In genomic region chr9:21317956-21318923, GRCh38 we compare ENCODE assay signal across 9 cellular contexts. TPM values are rescaled to one million over a fixed set of nuclear protein-coding genes. Genes with fewer than 3 reads are reported as not detected.
DNase-seq lines count a peak whose midpoint lies in the region; TF ChIP-seq lines count a peak whose summit lies in the region.
"Had no signal": no experiment of that assay in that cellular context is flagged by ENCODE, and none has a peak within 500 bp of the region (broad histone marks: within the 10 kb centered on the region; RNA-seq: fewer than 3 reads in every experiment).

No MANE protein-coding gene starts in this region.

- no peak overlapping the region for H3K27ac Mint-ChIP-seq in H9

- H3K4ac ChIP-seq in H9 (ENCODE audit: low read depth, low read length): no peak overlapping the region

- no peak overlapping the region for H3K56ac ChIP-seq in H9 (ENCODE audit: insufficient read length, low read depth, low read length)

- no peak overlapping the region for H2BK120ac ChIP-seq in H9 (ENCODE audit: low read depth, low read length, poor library complexity, severe bottlenecking)

- H4K91ac ChIP-seq in H9 (ENCODE audit: insufficient read length, low read depth, low read length): no peak overlapping the region

- no peaks in the 10 kb centered on the region for H3K23me2 ChIP-seq in H9 (ENCODE audit: insufficient read length, low read depth, low read length, poor library complexity, severe bottlenecking)

- H3K4me1 ChIP-seq in H9 (ENCODE audit: insufficient read depth, low read length) (no peaks in the 10 kb centered on the region), osteoblast (ENCODE audit: insufficient read depth, low read length) (no peaks in the 10 kb centered on the region)

- H2AFZ ChIP-seq in H9 (ENCODE audit: low read length): no peak overlapping the region
- H2AFZ ChIP-seq in osteoblast (ENCODE audit: low read length): no peak overlapping the region

- H4K8ac ChIP-seq in H9 (replicated peaks; ENCODE audit: insufficient read length, low read depth, low read length): no peak overlapping the region

- H3K14ac ChIP-seq in H9 (ENCODE audit: insufficient read depth, low read length): no peak overlapping the region

- H3K9ac ChIP-seq in H9 (ENCODE audit: extremely low read depth, insufficient read length, low read length): no peak overlapping the region

- peaks cover 15% of the 10 kb centered on the region for H3K27me3 Mint-ChIP-seq in H9 (ENCODE audit: low read depth)

- peak; percentile 31 for DNase-seq in SKM-1 treated with dmso at 0.1 percent for 144 hours (lab: John Stamatoyannopoulos, UW; ENCODE audit: unreplicated experiment)
- DNase-seq in SKM-1 (lab: John Stamatoyannopoulos, UW; ENCODE audit: unreplicated experiment): no peak
- DNase-seq in H9: no peak
- peak; percentile 17 for DNase-seq in NCI-H1105 (lab: John Stamatoyannopoulos, UW)
- DNase-seq in fibroblast of pulmonary artery (ENCODE audit: low read depth): peak; percentile 67
- DNase-seq in osteoblast (ENCODE audit: insufficient read length, low spot score, missing footprints): no peak
- DNase-seq in GDM1 (lab: John Stamatoyannopoulos, UW): no peak

- no peak overlapping the region for H4K5ac ChIP-seq in H9 (ENCODE audit: insufficient read length, low read depth, low read length)

- H3K79me2 ChIP-seq in H9 (ENCODE audit: insufficient read depth, low read length) (no peaks in the 10 kb centered on the region), osteoblast (ENCODE audit: insufficient read depth, low read length) (no peaks in the 10 kb centered on the region)

- H3K4me1 Mint-ChIP-seq in H9: peaks cover 3 to 4% of the 10 kb centered on the region in 2 experiments

- no peak overlapping the region for H3K18ac ChIP-seq in H9 (ENCODE audit: insufficient read length, low read depth, low read length)

- no peak overlapping the region for H3K23ac ChIP-seq in H9 (ENCODE audit: insufficient read length, low read depth, low read length)

- peaks cover 2% of the 10 kb centered on the region for H3K36me3 ChIP-seq in osteoblast (ENCODE audit: insufficient read depth, low read length)

- no peak overlapping the region for H2AK5ac ChIP-seq in H9 (ENCODE audit: insufficient read length, low read length)

- no peak overlapping the region for H2BK15ac ChIP-seq in H9 (ENCODE audit: low read depth, low read length)

- H3K27me3 ChIP-seq in H9 (ENCODE audit: insufficient read depth, low read length) (no peaks in the 10 kb centered on the region), osteoblast (ENCODE audit: insufficient read depth, low read length) (peaks cover 32% of the 10 kb centered on the region)

- H3K4me3 ChIP-seq in WI38 (ENCODE audit: low read depth, low read length) (no peak overlapping the region), fibroblast of pulmonary artery (replicated peaks; ENCODE audit: low read depth, low read length) (no peak overlapping the region), osteoblast (ENCODE audit: insufficient read depth, low read length) (no peak overlapping the region)

- TF ChIP-seq CTCF in H9 (conservative IDR thresholded peaks at IDR 0.05) (peak; percentile 79), WI38 (IDR thresholded peaks at IDR 0.05; ENCODE audit: low read depth, low read length) (peak; percentile 54), fibroblast of pulmonary artery (IDR thresholded peaks at IDR 0.05; ENCODE audit: low read length, missing control alignments) (peak; percentile 72), osteoblast (IDR thresholded peaks at IDR 0.05; ENCODE audit: extremely low read depth, low read depth, low read length) (peak; percentile 79)

- H3K4me3 Mint-ChIP-seq in H9: no peak overlapping the region

- H3K4me2 ChIP-seq in H9 (ENCODE audit: insufficient read depth, insufficient read length, low read length): no peak overlapping the region
- H3K4me2 ChIP-seq in osteoblast (ENCODE audit: insufficient read depth, low read length): no peak overlapping the region

- no peaks in the 10 kb centered on the region for H3K9me3 Mint-ChIP-seq in H9

- H3T11ph ChIP-seq in H9 (ENCODE audit: low read length): no peak overlapping the region

- 0 out of 7 replicates have a peak, but pooled peaks cover 0 to 3% (median 0%) of the 10 kb centered on the region in 3 experiments for H3K36me3 Mint-ChIP-seq in H9 (ENCODE audit: insufficient read depth in 1 of 3, low read depth in 3 of 3)

- no peak overlapping the region for H2BK12ac ChIP-seq in H9 (ENCODE audit: insufficient read length, low read depth, low read length)

- no peaks in the 10 kb centered on the region for H3K9me3 ChIP-seq in H9 (ENCODE audit: control insufficient read depth, low read depth, low read length)
- no peaks in the 10 kb centered on the region for H3K9me3 ChIP-seq in osteoblast (ENCODE audit: low read depth, low read length)

- H2BK5ac ChIP-seq in H9 (ENCODE audit: insufficient read length, low read length): no peak overlapping the region

- H2BK20ac ChIP-seq in H9 (ENCODE audit: low read depth, low read length, poor library complexity, severe bottlenecking): no peak overlapping the region

- H4K20me1 ChIP-seq in H9 (ENCODE audit: control insufficient read depth, insufficient read depth, insufficient read length): no peaks in the 10 kb centered on the region
- H4K20me1 ChIP-seq in osteoblast (ENCODE audit: insufficient read depth, low read length): no peaks in the 10 kb centered on the region

- WGBS in H9 (ENCODE audit: extremely low coverage, insufficient read length, low lambda C conversion rate): no CpG with 5 or more reads among the region's 7 CpGs

- H3K27ac ChIP-seq in H9 (ENCODE audit: insufficient read length, low read depth, low read length) (no peak overlapping the region), osteoblast (ENCODE audit: low read depth, low read length) (no peak overlapping the region)

- H3K79me1 ChIP-seq in H9 (ENCODE audit: insufficient read depth, low read depth, low read length, poor library complexity, severe bottlenecking): no peaks in the 10 kb centered on the region

RNA-seq across cellular contexts. Expression of gene IFNA5, which starts 13.1 kb away (rescaled TPM):
- total RNA-seq in H9 (2021) (not detected in 2 replicates), osteoblast (not detected in 2 replicates)
- total RNA-seq: Daoy had no signal

RNA-seq across cellular contexts. Expression of gene KLHL9, which starts 17.0 kb away (rescaled TPM):
- total RNA-seq in H9 (2021): 17.4 and 18.2 TPM in 2 replicates
- total RNA-seq in osteoblast: 35.9 and 38.4 TPM in 2 replicates
- total RNA-seq: Daoy had no signal

RNA-seq across cellular contexts. Expression of gene IFNA6, which starts 32.4 kb away (rescaled TPM):
- total RNA-seq in H9 (2021): not detected in 2 replicates
- not detected in 2 replicates for total RNA-seq in osteoblast
- total RNA-seq: Daoy had no signal

RNA-seq across cellular contexts. Expression of gene IFNA13, which starts 49.6 kb away (rescaled TPM):
- total RNA-seq in H9 (2021) (not detected in 2 replicates), osteoblast (not detected in 2 replicates)
- total RNA-seq: Daoy had no signal

Comparison
In these comparisons a context has a peak if more than half of its experiments do, and no peak if none do; other contexts are left out.
1. DNase-seq: peak in SKM-1 treated with dmso at 0.1 percent for 144 hours (single experiment), NCI-H1105 (single experiment) and fibroblast of pulmonary artery (single experiment); none in SKM-1 (single experiment), H9 (single experiment), osteoblast (single experiment) and GDM1 (single experiment).
2. Peak in every context shown above with its lines, with median percentiles within 50 percentile points of each other: CTCF ChIP-seq.